1 cellular context compared by ENCODE assay signal in the genomic region with DNA sequence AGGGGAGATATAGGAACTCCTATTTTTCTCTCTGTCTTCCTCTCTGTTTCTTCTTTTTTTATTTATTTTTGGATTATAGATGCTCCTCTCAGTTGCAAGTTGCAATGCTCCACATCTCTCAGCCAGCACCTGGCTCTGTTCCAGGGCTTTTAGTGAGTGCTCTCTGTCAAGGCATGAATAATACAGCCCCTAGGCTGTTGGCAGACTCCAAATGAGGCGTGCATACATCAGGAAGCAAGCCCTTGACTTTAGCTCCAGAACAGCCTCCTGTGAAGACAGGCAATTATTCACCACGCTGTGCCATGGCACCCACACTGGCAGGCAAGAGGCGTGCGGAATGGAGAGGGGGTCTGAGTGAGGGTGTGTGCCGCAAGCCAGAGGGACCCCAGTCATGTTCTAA.
TF ChIP-seq lines count a peak whose summit lies in the region.

No MANE protein-coding gene starts in this region.

TF ChIP-seq in HEK293, 187 proteins besides CTCF, POLR2A, EP300 and RAD21 (continued from another document and continues in another):
- TF ChIP-seq, protein P1, sequence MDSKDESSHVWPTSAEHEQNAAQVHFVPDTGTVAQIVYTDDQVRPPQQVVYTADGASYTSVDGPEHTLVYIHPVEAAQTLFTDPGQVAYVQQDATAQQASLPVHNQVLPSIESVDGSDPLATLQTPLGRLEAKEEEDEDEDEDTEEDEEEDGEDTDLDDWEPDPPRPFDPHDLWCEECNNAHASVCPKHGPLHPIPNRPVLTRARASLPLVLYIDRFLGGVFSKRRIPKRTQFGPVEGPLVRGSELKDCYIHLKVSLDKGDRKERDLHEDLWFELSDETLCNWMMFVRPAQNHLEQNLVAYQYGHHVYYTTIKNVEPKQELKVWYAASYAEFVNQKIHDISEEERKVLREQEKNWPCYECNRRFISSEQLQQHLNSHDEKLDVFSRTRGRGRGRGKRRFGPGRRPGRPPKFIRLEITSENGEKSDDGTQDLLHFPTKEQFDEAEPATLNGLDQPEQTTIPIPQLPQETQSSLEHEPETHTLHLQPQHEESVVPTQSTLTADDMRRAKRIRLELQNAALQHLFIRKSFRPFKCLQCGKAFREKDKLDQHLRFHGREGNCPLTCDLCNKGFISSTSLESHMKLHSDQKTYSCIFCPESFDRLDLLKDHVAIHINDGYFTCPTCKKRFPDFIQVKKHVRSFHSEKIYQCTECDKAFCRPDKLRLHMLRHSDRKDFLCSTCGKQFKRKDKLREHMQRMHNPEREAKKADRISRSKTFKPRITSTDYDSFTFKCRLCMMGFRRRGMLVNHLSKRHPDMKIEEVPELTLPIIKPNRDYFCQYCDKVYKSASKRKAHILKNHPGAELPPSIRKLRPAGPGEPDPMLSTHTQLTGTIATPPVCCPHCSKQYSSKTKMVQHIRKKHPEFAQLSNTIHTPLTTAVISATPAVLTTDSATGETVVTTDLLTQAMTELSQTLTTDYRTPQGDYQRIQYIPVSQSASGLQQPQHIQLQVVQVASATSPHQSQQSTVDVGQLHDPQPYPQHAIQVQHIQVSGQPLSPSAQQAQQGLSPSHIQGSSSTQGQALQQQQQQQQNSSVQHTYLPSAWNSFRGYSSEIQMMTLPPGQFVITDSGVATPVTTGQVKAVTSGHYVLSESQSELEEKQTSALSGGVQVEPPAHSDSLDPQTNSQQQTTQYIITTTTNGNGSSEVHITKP (tag by site-specific recombination; IDR thresholded peaks at IDR 0.05) = peak; percentile 54
- TF ChIP-seq ZNF660 (tag by site-specific recombination; IDR thresholded peaks at IDR 0.05) (0 out of 2 replicates have a peak, but pooled peaks have one; percentile 43), TRIM28 (IDR thresholded peaks at IDR 0.05; ENCODE audit: borderline replicate concordance, low read length) (no peak), ZNF561 (tag by site-specific recombination; IDR thresholded peaks at IDR 0.05; ENCODE audit: borderline replicate concordance) (peak; percentile 30; the same call in 1 of the 2 replicates), ZNF600 (tag by site-specific recombination; IDR thresholded peaks at IDR 0.05) (peak; percentile 94), ZIC2 (tag by site-specific recombination; IDR thresholded peaks at IDR 0.05) (peak; percentile 73), ZFP69B (tag by site-specific recombination; IDR thresholded peaks at IDR 0.05) (no peak), KLF8 (tag by site-specific recombination; IDR thresholded peaks at IDR 0.05) (no peak), ZNF133 (tag by site-specific recombination; IDR thresholded peaks at IDR 0.05) (no peak), KLF7 (tag by site-specific recombination; IDR thresholded peaks at IDR 0.05; ENCODE audit: borderline replicate concordance) (no peak), SCRT1 (tag by site-specific recombination; IDR thresholded peaks at IDR 0.05; ENCODE audit: borderline replicate concordance) (no peak), SP7 (tag by site-specific recombination; IDR thresholded peaks at IDR 0.05) (no peak), ZNF701 (tag by site-specific recombination; IDR thresholded peaks at IDR 0.05) (no peak), GLIS2 (tag by site-specific recombination; IDR thresholded peaks at IDR 0.05) (peak; percentile 33; the same call in 1 of the 2 replicates), ZNF221 (tag by site-specific recombination; IDR thresholded peaks at IDR 0.05; ENCODE audit: borderline replicate concordance) (no peak), ZNF391 (tag by site-specific recombination; IDR thresholded peaks at IDR 0.05; ENCODE audit: borderline replicate concordance, low read depth) (no peak), ZNF596 (tag by site-specific recombination; IDR thresholded peaks at IDR 0.05) (no peak), SALL2 (tag by site-specific recombination; IDR thresholded peaks at IDR 0.05; ENCODE audit: borderline replicate concordance) (no peak), WT1 (tag by site-specific recombination; IDR thresholded peaks at IDR 0.05) (no peak), ZNF404 (tag by site-specific recombination; IDR thresholded peaks at IDR 0.05) (no peak), KLF9 (tag by site-specific recombination; IDR thresholded peaks at IDR 0.05; ENCODE audit: low read depth) (no peak), ZNF76 (tag by site-specific recombination; IDR thresholded peaks at IDR 0.05; ENCODE audit: borderline replicate concordance, low read depth) (no peak)
- TF ChIP-seq, protein P2, sequence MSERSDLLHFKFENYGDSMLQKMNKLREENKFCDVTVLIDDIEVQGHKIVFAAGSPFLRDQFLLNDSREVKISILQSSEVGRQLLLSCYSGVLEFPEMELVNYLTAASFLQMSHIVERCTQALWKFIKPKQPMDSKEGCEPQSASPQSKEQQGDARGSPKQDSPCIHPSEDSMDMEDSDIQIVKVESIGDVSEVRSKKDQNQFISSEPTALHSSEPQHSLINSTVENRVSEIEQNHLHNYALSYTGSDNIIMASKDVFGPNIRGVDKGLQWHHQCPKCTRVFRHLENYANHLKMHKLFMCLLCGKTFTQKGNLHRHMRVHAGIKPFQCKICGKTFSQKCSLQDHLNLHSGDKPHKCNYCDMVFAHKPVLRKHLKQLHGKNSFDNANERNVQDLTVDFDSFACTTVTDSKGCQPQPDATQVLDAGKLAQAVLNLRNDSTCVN (tag by site-specific recombination; optimal IDR thresholded peaks at IDR 0.05) = no peak
- TF ChIP-seq, protein P3, sequence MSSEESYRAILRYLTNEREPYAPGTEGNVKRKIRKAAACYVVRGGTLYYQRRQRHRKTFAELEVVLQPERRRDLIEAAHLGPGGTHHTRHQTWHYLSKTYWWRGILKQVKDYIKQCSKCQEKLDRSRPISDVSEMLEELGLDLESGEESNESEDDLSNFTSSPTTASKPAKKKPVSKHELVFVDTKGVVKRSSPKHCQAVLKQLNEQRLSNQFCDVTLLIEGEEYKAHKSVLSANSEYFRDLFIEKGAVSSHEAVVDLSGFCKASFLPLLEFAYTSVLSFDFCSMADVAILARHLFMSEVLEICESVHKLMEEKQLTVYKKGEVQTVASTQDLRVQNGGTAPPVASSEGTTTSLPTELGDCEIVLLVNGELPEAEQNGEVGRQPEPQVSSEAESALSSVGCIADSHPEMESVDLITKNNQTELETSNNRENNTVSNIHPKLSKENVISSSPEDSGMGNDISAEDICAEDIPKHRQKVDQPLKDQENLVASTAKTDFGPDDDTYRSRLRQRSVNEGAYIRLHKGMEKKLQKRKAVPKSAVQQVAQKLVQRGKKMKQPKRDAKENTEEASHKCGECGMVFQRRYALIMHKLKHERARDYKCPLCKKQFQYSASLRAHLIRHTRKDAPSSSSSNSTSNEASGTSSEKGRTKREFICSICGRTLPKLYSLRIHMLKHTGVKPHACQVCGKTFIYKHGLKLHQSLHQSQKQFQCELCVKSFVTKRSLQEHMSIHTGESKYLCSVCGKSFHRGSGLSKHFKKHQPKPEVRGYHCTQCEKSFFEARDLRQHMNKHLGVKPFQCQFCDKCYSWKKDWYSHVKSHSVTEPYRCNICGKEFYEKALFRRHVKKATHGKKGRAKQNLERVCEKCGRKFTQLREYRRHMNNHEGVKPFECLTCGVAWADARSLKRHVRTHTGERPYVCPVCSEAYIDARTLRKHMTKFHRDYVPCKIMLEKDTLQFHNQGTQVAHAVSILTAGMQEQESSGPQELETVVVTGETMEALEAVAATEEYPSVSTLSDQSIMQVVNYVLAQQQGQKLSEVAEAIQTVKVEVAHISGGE (tag by site-specific recombination; conservative IDR thresholded peaks at IDR 0.05; ENCODE audit: low read depth) = no peak
- TF ChIP-seq, protein P4, sequence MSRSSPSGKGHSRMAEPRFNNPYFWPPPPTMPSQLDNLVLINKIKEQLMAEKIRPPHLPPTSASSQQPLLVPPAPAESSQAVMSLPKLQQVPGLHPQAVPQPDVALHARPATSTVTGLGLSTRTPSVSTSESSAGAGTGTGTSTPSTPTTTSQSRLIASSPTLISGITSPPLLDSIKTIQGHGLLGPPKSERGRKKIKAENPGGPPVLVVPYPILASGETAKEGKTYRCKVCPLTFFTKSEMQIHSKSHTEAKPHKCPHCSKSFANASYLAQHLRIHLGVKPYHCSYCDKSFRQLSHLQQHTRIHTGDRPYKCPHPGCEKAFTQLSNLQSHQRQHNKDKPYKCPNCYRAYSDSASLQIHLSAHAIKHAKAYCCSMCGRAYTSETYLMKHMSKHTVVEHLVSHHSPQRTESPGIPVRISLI (tag by site-specific recombination; IDR thresholded peaks at IDR 0.05) = no peak
- TF ChIP-seq, protein P5, sequence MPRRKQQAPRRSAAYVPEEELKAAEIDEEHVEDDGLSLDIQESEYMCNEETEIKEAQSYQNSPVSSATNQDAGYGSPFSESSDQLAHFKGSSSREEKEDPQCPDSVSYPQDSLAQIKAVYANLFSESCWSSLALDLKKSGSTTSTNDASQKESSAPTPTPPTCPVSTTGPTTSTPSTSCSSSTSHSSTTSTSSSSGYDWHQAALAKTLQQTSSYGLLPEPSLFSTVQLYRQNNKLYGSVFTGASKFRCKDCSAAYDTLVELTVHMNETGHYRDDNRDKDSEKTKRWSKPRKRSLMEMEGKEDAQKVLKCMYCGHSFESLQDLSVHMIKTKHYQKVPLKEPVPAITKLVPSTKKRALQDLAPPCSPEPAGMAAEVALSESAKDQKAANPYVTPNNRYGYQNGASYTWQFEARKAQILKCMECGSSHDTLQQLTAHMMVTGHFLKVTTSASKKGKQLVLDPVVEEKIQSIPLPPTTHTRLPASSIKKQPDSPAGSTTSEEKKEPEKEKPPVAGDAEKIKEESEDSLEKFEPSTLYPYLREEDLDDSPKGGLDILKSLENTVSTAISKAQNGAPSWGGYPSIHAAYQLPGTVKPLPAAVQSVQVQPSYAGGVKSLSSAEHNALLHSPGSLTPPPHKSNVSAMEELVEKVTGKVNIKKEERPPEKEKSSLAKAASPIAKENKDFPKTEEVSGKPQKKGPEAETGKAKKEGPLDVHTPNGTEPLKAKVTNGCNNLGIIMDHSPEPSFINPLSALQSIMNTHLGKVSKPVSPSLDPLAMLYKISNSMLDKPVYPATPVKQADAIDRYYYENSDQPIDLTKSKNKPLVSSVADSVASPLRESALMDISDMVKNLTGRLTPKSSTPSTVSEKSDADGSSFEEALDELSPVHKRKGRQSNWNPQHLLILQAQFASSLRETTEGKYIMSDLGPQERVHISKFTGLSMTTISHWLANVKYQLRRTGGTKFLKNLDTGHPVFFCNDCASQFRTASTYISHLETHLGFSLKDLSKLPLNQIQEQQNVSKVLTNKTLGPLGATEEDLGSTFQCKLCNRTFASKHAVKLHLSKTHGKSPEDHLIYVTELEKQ (tag by site-specific recombination; IDR thresholded peaks at IDR 0.05; ENCODE audit: borderline replicate concordance) = peak; percentile 29; the same call in 1 of the 2 replicates
- TF ChIP-seq, protein P6, sequence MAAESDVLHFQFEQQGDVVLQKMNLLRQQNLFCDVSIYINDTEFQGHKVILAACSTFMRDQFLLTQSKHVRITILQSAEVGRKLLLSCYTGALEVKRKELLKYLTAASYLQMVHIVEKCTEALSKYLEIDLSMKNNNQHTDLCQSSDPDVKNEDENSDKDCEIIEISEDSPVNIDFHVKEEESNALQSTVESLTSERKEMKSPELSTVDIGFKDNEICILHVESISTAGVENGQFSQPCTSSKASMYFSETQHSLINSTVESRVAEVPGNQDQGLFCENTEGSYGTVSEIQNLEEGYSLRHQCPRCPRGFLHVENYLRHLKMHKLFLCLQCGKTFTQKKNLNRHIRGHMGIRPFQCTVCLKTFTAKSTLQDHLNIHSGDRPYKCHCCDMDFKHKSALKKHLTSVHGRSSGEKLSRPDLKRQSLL (tag by site-specific recombination; IDR thresholded peaks at IDR 0.05) = 0 out of 2 replicates have a peak, but pooled peaks have one; percentile 40
- TF ChIP-seq, protein P7, sequence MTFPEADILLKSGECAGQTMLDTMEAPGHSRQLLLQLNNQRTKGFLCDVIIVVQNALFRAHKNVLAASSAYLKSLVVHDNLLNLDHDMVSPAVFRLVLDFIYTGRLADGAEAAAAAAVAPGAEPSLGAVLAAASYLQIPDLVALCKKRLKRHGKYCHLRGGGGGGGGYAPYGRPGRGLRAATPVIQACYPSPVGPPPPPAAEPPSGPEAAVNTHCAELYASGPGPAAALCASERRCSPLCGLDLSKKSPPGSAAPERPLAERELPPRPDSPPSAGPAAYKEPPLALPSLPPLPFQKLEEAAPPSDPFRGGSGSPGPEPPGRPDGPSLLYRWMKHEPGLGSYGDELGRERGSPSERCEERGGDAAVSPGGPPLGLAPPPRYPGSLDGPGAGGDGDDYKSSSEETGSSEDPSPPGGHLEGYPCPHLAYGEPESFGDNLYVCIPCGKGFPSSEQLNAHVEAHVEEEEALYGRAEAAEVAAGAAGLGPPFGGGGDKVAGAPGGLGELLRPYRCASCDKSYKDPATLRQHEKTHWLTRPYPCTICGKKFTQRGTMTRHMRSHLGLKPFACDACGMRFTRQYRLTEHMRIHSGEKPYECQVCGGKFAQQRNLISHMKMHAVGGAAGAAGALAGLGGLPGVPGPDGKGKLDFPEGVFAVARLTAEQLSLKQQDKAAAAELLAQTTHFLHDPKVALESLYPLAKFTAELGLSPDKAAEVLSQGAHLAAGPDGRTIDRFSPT (tag by site-specific recombination; IDR thresholded peaks at IDR 0.05) = no peak
- TF ChIP-seq, protein P8, sequence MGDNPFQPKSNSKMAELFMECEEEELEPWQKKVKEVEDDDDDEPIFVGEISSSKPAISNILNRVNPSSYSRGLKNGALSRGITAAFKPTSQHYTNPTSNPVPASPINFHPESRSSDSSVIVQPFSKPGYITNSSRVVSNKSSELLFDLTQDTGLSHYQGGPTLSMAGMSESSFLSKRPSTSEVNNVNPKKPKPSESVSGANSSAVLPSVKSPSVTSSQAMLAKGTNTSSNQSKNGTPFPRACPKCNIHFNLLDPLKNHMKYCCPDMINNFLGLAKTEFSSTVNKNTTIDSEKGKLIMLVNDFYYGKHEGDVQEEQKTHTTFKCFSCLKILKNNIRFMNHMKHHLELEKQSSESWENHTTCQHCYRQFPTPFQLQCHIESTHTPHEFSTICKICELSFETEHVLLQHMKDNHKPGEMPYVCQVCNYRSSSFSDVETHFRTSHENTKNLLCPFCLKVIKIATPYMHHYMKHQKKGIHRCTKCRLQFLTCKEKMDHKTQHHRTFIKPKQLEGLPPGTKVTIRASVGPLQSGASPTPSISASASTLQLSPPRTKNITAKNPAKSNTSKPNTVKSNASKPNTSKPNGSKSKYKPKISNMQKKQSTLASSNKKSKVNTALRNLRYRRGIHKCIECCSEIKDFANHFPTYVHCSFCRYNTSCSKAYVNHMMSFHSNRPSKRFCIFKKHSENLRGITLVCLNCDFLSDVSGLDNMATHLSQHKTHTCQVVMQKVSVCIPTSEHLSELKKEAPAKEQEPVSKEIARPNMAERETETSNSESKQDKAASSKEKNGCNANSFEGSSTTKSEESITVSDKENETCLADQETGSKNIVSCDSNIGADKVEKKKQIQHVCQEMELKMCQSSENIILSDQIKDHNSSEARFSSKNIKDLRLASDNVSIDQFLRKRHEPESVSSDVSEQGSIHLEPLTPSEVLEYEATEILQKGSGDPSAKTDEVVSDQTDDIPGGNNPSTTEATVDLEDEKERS (tag by site-specific recombination; IDR thresholded peaks at IDR 0.05) = no peak
- TF ChIP-seq, protein P9, sequence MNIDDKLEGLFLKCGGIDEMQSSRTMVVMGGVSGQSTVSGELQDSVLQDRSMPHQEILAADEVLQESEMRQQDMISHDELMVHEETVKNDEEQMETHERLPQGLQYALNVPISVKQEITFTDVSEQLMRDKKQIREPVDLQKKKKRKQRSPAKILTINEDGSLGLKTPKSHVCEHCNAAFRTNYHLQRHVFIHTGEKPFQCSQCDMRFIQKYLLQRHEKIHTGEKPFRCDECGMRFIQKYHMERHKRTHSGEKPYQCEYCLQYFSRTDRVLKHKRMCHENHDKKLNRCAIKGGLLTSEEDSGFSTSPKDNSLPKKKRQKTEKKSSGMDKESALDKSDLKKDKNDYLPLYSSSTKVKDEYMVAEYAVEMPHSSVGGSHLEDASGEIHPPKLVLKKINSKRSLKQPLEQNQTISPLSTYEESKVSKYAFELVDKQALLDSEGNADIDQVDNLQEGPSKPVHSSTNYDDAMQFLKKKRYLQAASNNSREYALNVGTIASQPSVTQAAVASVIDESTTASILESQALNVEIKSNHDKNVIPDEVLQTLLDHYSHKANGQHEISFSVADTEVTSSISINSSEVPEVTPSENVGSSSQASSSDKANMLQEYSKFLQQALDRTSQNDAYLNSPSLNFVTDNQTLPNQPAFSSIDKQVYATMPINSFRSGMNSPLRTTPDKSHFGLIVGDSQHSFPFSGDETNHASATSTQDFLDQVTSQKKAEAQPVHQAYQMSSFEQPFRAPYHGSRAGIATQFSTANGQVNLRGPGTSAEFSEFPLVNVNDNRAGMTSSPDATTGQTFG (tag by site-specific recombination; IDR thresholded peaks at IDR 0.05; ENCODE audit: borderline replicate concordance) = no peak
